ENCODE assay signal across 20 cellular contexts in genomic region chr14:73249564-73250316, GRCh38.
"Had no signal": no experiment of that assay in that cellular context is flagged by ENCODE, and none has a peak within 500 bp of the region (broad histone marks: within the 10 kb centered on the region; RNA-seq: fewer than 3 reads in every experiment).

No MANE protein-coding gene starts in this region.

- H3K36me3 Mint-ChIP-seq: activated naive CD8-positive, alpha-beta T cell; natural killer cell treated with Interleukin-12 subunit alpha and Interleukin-12 subunit beta and Interleukin-15 and Interleukin-18, amount 100 ng/mL, for 72 hours had no signal

- H3K4me1 ChIP-seq: parathyroid adenoma had no signal

- FAIRE-seq: bronchial epithelial cell had no signal

- H3K27me3 ChIP-seq: esophagus squamous epithelium had no signal

- H3K4me3 ChIP-seq: coronary artery, esophagus squamous epithelium, gastrocnemius medialis, tibial artery had no signal

- H3K36me3 ChIP-seq: gastrocnemius medialis, neutrophil had no signal

- H3K4me3 Mint-ChIP-seq: activated naive CD8-positive, alpha-beta T cell; activated T-cell treated with anti-CD3 and anti-CD28 coated beads, Interleukin-2, amount 50 U/mL, for 24 hours; activated T-helper 17 cell treated with anti-CD3 and anti-CD28 coated beads, Interleukin-2, amount 50 U/mL, for 72 hours; natural killer cell treated with Interleukin-12 subunit alpha and Interleukin-12 subunit beta and Interleukin-15 and Interleukin-18, amount 100 ng/mL, for 72 hours; stimulated activated naive CD8-positive, alpha-beta T cell treated with anti-CD3 and anti-CD28 coated beads, Interleukin-15, amount 100 ng/mL, for 72 hours had no signal

- H3K9me3 ChIP-seq: esophagus squamous epithelium, gastrocnemius medialis, neutrophil, tibial artery had no signal

- H3K27ac ChIP-seq: coronary artery, esophagus squamous epithelium, gastrocnemius medialis, neutrophil, parathyroid adenoma, tibial artery, VCaP had no signal

- DNase-seq: activated CD4-positive, CD25-positive, alpha-beta regulatory T cell treated with anti-CD3 and anti-CD28 coated beads, Interleukin-2, amount 50 U/mL, for 72 hours; activated CD8-positive, alpha-beta memory T cell treated with anti-CD3 and anti-CD28 coated beads for 24 hours; activated CD8-positive, alpha-beta memory T cell treated with anti-CD3 and anti-CD28 coated beads, Interleukin-2, amount 50 U/mL, for 4 hours; activated T-cell treated with anti-CD3 and anti-CD28 coated beads, Interleukin-2, amount 50 U/mL, for 24 hours; amniotic stem cell; esophagus squamous epithelium; gastrocnemius medialis; hippocampal formation; midbrain; stimulated activated CD4-positive, alpha-beta T cell treated with anti-CD3 and anti-CD28 coated beads, Interleukin-4, amount 100 ng/mL, for 4 hours; stimulated activated naive CD8-positive, alpha-beta T cell treated with anti-CD3 and anti-CD28 coated beads, Interleukin-15, amount 100 ng/mL, for 72 hours; tibial artery had no signal

- H3K9me3 Mint-ChIP-seq: activated T-cell treated with anti-CD3 and anti-CD28 coated beads, Interleukin-2, amount 50 U/mL, for 24 hours; activated T-helper 17 cell treated with anti-CD3 and anti-CD28 coated beads, Interleukin-2, amount 50 U/mL, for 72 hours; natural killer cell treated with Interleukin-12 subunit alpha and Interleukin-12 subunit beta and Interleukin-15 and Interleukin-18, amount 100 ng/mL, for 72 hours; stimulated activated naive CD8-positive, alpha-beta T cell treated with anti-CD3 and anti-CD28 coated beads, Interleukin-15, amount 100 ng/mL, for 72 hours had no signal

- ATAC-seq: activated T-helper 17 cell treated with anti-CD3 and anti-CD28 coated beads, Interleukin-2, amount 50 U/mL, for 72 hours; gastrocnemius medialis; natural killer cell treated with Interleukin-12 subunit alpha and Interleukin-12 subunit beta and Interleukin-15 and Interleukin-18, amount 100 ng/mL, for 72 hours; stimulated activated naive CD8-positive, alpha-beta T cell treated with anti-CD3 and anti-CD28 coated beads, Interleukin-15, amount 100 ng/mL, for 72 hours had no signal

- H3K27ac Mint-ChIP-seq: activated naive CD8-positive, alpha-beta T cell; activated T-cell treated with anti-CD3 and anti-CD28 coated beads, Interleukin-2, amount 50 U/mL, for 24 hours; activated T-helper 17 cell treated with anti-CD3 and anti-CD28 coated beads, Interleukin-2, amount 50 U/mL, for 72 hours; natural killer cell treated with Interleukin-12 subunit alpha and Interleukin-12 subunit beta and Interleukin-15 and Interleukin-18, amount 100 ng/mL, for 72 hours had no signal

- H3K9ac ChIP-seq: parathyroid adenoma had no signal
